In genomic region chr2:21162615-21162878, GRCh38 we compare ENCODE assay signal across 23 cellular contexts. TPM values are rescaled to one million over a fixed set of nuclear protein-coding genes. Genes with fewer than 3 reads are reported as not detected.
DNase-seq lines count a peak whose midpoint lies in the region; ATAC-seq and TF ChIP-seq lines count a peak whose summit lies in the region.
"Had no signal": no experiment of that assay in that cellular context is flagged by ENCODE, and none has a peak within 500 bp of the region (broad histone marks: within the 10 kb centered on the region; RNA-seq: fewer than 3 reads in every experiment).

No MANE protein-coding gene starts in this region.

- no peak overlapping the region for H2BK15ac ChIP-seq in neuronal stem cell (ENCODE audit: low read length)

- no peak overlapping the region for H2AK5ac ChIP-seq in neuronal stem cell (ENCODE audit: low read depth, low read length)

- H4K91ac ChIP-seq in neuronal stem cell (ENCODE audit: low read depth, low read length, poor library complexity) = no peak overlapping the region

- H3K4me3 ChIP-seq in neuronal stem cell (ENCODE audit: low read length in 2 of 2) = no peak overlapping the region
- H3K4me3 ChIP-seq: BLaER1, GM12878 had no signal

- H3K9me3 Mint-ChIP-seq in chondrocyte (ENCODE audit: low read depth) = no peaks in the 10 kb centered on the region
- peaks cover 8% of the 10 kb centered on the region for H3K9me3 Mint-ChIP-seq in stimulated activated effector memory CD8-positive, alpha-beta T cell treated with anti-CD3 and anti-CD28 coated beads, Interleukin-12 subunit alpha, Interleukin-12 subunit beta, amount 100 ng/mL, for 72 hours
- peaks cover 2% of the 10 kb centered on the region for H3K9me3 Mint-ChIP-seq in CD4-positive, alpha-beta T cell

- no peak overlapping the region for H2AFZ ChIP-seq in neuronal stem cell (ENCODE audit: low read length)

- WGBS in neuronal stem cell (ENCODE audit: extremely low coverage in 2 of 2, insufficient read length in 2 of 2, insufficient replicate concordance in 1 of 2), 2 donors = no CpG with 5 or more reads among the region's 5 CpGs

- CTCF ChIA-PET in CD4-positive, alpha-beta T cell (lab: Charles Lee) = no interaction called here

- H3K9ac ChIP-seq in neuronal stem cell (ENCODE audit: low read depth, low read length, poor library complexity) = no peak overlapping the region
- H3K9ac ChIP-seq: BLaER1 had no signal

- intact Hi-C loops in CD4-positive, alpha-beta T cell (cut with DNase I, micrococcal nuclease) = no loop called here

- TF ChIP-seq CTCF in chondrocyte (IDR thresholded peaks at IDR 0.05) = no peak
- TF ChIP-seq CTCF in CD4-positive, alpha-beta T cell (IDR thresholded peaks at IDR 0.05) = no peak

- no peak overlapping the region for H2BK5ac ChIP-seq in neuronal stem cell (ENCODE audit: low read length)

- H3K4ac ChIP-seq in neuronal stem cell (ENCODE audit: low read length) = no peak overlapping the region

- H3K36me3 Mint-ChIP-seq in chondrocyte (ENCODE audit: low read depth) = no peaks in the 10 kb centered on the region
- no peaks in the 10 kb centered on the region for H3K36me3 Mint-ChIP-seq in stimulated activated effector memory CD8-positive, alpha-beta T cell treated with anti-CD3 and anti-CD28 coated beads, Interleukin-12 subunit alpha, Interleukin-12 subunit beta, amount 100 ng/mL, for 72 hours
- H3K36me3 Mint-ChIP-seq in CD4-positive, alpha-beta T cell (ENCODE audit: low read depth) = no peaks in the 10 kb centered on the region
- H3K36me3 Mint-ChIP-seq: CD14-positive monocyte; CD4-positive, CD25-positive, alpha-beta regulatory T cell; CD8-positive, alpha-beta T cell had no signal

- H3K18ac ChIP-seq in neuronal stem cell (ENCODE audit: low read length) = peak overlapping the region; percentile 85

- H3K23ac ChIP-seq in neuronal stem cell (ENCODE audit: low read depth, low read length, poor library complexity) = no peak overlapping the region

- peak; percentile 24 for ATAC-seq in stimulated activated effector memory CD8-positive, alpha-beta T cell treated with anti-CD3 and anti-CD28 coated beads, Interleukin-12 subunit alpha, Interleukin-12 subunit beta, amount 100 ng/mL, for 72 hours
- no peak for ATAC-seq in CD4-positive, alpha-beta T cell (ENCODE audit: poor library complexity)
- ATAC-seq: CD8-positive, alpha-beta T cell; GM12878 had no signal

- no peak overlapping the region for H2BK12ac ChIP-seq in neuronal stem cell (ENCODE audit: low read length)

- POLR2A ChIA-PET in CD4-positive, alpha-beta T cell (lab: Charles Lee) = no interaction called here

- peak overlapping the region; percentile 84 for H3K14ac ChIP-seq in neuronal stem cell (ENCODE audit: low read length)

- DNase-seq in chondrocyte (ENCODE audit: low spot score) (peak; percentile 71), mesenteric fat pad (ENCODE audit: low spot score) (peak; percentile 83), neuronal stem cell (ENCODE audit: low spot score) (no peak), HT-29 (ENCODE audit: low spot score) (no peak), EL (no peak)
- no peak for DNase-seq in stimulated activated effector memory CD8-positive, alpha-beta T cell treated with anti-CD3 and anti-CD28 coated beads, Interleukin-12 subunit alpha, Interleukin-12 subunit beta, amount 100 ng/mL, for 72 hours (ENCODE audit: low spot score in 2 of 2)
- no peak for DNase-seq in CD4-positive, alpha-beta T cell
- DNase-seq: 8988T; ACHN; BE2C; C1 segment of cervical spinal cord; Caco-2; Calu3; CD4-positive, CD25-positive, alpha-beta regulatory T cell; CD8-positive, alpha-beta T cell; DMS79 treated with DMSO at 0.1 percent for 48 hours; GDM1 had no signal

- H3K9me3 ChIP-seq in neuronal stem cell (replicated peaks in 1 of 2; ENCODE audit: control insufficient read depth in 2 of 2, insufficient read depth in 1 of 2, low read depth in 1 of 2, low read length in 2 of 2) = peaks cover 0 to 2% of the 10 kb centered on the region in 2 donors
- no peaks in the 10 kb centered on the region for H3K9me3 ChIP-seq in CD4-positive, alpha-beta T cell (ENCODE audit: control insufficient read depth, low read length)
- H3K9me3 ChIP-seq: BE2C, Caco-2 had no signal

- no peak overlapping the region for H4K8ac ChIP-seq in neuronal stem cell (ENCODE audit: low read depth, low read length)

- no peaks in the 10 kb centered on the region for H3K36me3 ChIP-seq in neuronal stem cell (replicated peaks in 1 of 2; ENCODE audit: control insufficient read depth in 2 of 2, insufficient read depth in 2 of 2, low read length in 2 of 2)
- H3K36me3 ChIP-seq: BE2C, BLaER1 had no signal

- H3K27ac ChIP-seq in neuronal stem cell (replicated peaks; ENCODE audit: low read length) = no peak overlapping the region
- no peak overlapping the region for H3K27ac ChIP-seq in CD4-positive, alpha-beta T cell (ENCODE audit: low read depth, low read length)
- H3K27ac ChIP-seq: BLaER1 had no signal

- no peak overlapping the region for H3K4me2 ChIP-seq in neuronal stem cell (ENCODE audit: insufficient read depth, low read length, poor library complexity, severe bottlenecking)
- H3K4me2 ChIP-seq: BLaER1 had no signal

- no peaks in the 10 kb centered on the region for H3K4me1 ChIP-seq in neuronal stem cell (ENCODE audit: control insufficient read depth in 2 of 2, insufficient read depth in 1 of 2, low read depth in 1 of 2, low read length in 2 of 2)
- H3K4me1 ChIP-seq: BE2C, BLaER1, Caco-2 had no signal

- no peak overlapping the region for H2BK120ac ChIP-seq in neuronal stem cell (ENCODE audit: low read depth, low read length)

- H3K27me3 Mint-ChIP-seq in chondrocyte (ENCODE audit: low read depth) = peaks cover 17% of the 10 kb centered on the region
- H3K27me3 Mint-ChIP-seq in CD4-positive, alpha-beta T cell = no peaks in the 10 kb centered on the region
- H3K27me3 Mint-ChIP-seq: CD4-positive, CD25-positive, alpha-beta regulatory T cell had no signal

- no peak overlapping the region for H3K4me3 Mint-ChIP-seq in chondrocyte (ENCODE audit: unreplicated experiment)
- H3K4me3 Mint-ChIP-seq in stimulated activated effector memory CD8-positive, alpha-beta T cell treated with anti-CD3 and anti-CD28 coated beads, Interleukin-12 subunit alpha, Interleukin-12 subunit beta, amount 100 ng/mL, for 72 hours = no peak overlapping the region
- no peak overlapping the region for H3K4me3 Mint-ChIP-seq in CD4-positive, alpha-beta T cell
- H3K4me3 Mint-ChIP-seq: CD14-positive monocyte; CD4-positive, CD25-positive, alpha-beta regulatory T cell; CD8-positive, alpha-beta T cell had no signal

- H3K4me1 Mint-ChIP-seq in chondrocyte (ENCODE audit: low read depth) = no peaks in the 10 kb centered on the region
- no peaks in the 10 kb centered on the region for H3K4me1 Mint-ChIP-seq in stimulated activated effector memory CD8-positive, alpha-beta T cell treated with anti-CD3 and anti-CD28 coated beads, Interleukin-12 subunit alpha, Interleukin-12 subunit beta, amount 100 ng/mL, for 72 hours
- no peaks in the 10 kb centered on the region for H3K4me1 Mint-ChIP-seq in CD4-positive, alpha-beta T cell (ENCODE audit: low read depth)
- H3K4me1 Mint-ChIP-seq: CD14-positive monocyte; CD4-positive, CD25-positive, alpha-beta regulatory T cell had no signal

- H3K27ac Mint-ChIP-seq in chondrocyte (ENCODE audit: unreplicated experiment) = no peak overlapping the region
- no peak overlapping the region for H3K27ac Mint-ChIP-seq in stimulated activated effector memory CD8-positive, alpha-beta T cell treated with anti-CD3 and anti-CD28 coated beads, Interleukin-12 subunit alpha, Interleukin-12 subunit beta, amount 100 ng/mL, for 72 hours
- no peak overlapping the region for H3K27ac Mint-ChIP-seq in CD4-positive, alpha-beta T cell
- H3K27ac Mint-ChIP-seq: CD4-positive, CD25-positive, alpha-beta regulatory T cell; CD8-positive, alpha-beta T cell had no signal

- peaks cover 3% of the 10 kb centered on the region for H3K79me1 ChIP-seq in neuronal stem cell (ENCODE audit: low read depth, low read length)

- H3K27me3 ChIP-seq in neuronal stem cell (ENCODE audit: control insufficient read depth in 3 of 3, insufficient read depth in 3 of 3, low read depth in 1 of 3, low read length in 3 of 3) = no peaks in the 10 kb centered on the region
- H3K27me3 ChIP-seq in CD4-positive, alpha-beta T cell (ENCODE audit: control insufficient read depth, insufficient read depth, low read length) = no peaks in the 10 kb centered on the region
- H3K27me3 ChIP-seq: BE2C, BLaER1 had no signal

RNA-seq across cellular contexts. Expression of gene TDRD15, which starts 38.8 kb away (rescaled TPM):
- total RNA-seq in chondrocyte (0.07 to 0.12 TPM (median 0.10 TPM) in 3 replicates), mesenteric fat pad (0.06 TPM)
- not detected for polyA plus RNA-seq in neuronal stem cell (2013, experiment 1 of 2)
- not detected for polyA plus RNA-seq in neuronal stem cell (2013, experiment 2 of 2)
- not detected in 2 replicates for total RNA-seq in HT-29 (2014; rRNA removed; shearing (Covaris generic))
- total RNA-seq in CD4-positive, alpha-beta T cell = not detected
- total RNA-seq: A673; Caco-2; Calu3; CD4-positive, CD25-positive, alpha-beta regulatory T cell; CD8-positive, alpha-beta T cell; G401; GM12878 had no signal
- polyA plus RNA-seq: AG04450; CD14-positive monocyte; CD4-positive, CD25-positive, alpha-beta regulatory T cell; GM12878 had no signal

Comparison
In these comparisons a context has a peak if more than half of its experiments do, and no peak if none do; other contexts are left out.
1. DNase-seq: peak in chondrocyte (single experiment) and mesenteric fat pad (single experiment); none in neuronal stem cell (single experiment), stimulated activated effector memory CD8-positive, alpha-beta T cell treated with anti-CD3 and anti-CD28 coated beads, Interleukin-12 subunit alpha, Interleukin-12 subunit beta, amount 100 ng/mL, for 72 hours (0 of 2), HT-29 (single experiment), CD4-positive, alpha-beta T cell (0 of 10) and EL (single experiment).